In the genomic region with DNA sequence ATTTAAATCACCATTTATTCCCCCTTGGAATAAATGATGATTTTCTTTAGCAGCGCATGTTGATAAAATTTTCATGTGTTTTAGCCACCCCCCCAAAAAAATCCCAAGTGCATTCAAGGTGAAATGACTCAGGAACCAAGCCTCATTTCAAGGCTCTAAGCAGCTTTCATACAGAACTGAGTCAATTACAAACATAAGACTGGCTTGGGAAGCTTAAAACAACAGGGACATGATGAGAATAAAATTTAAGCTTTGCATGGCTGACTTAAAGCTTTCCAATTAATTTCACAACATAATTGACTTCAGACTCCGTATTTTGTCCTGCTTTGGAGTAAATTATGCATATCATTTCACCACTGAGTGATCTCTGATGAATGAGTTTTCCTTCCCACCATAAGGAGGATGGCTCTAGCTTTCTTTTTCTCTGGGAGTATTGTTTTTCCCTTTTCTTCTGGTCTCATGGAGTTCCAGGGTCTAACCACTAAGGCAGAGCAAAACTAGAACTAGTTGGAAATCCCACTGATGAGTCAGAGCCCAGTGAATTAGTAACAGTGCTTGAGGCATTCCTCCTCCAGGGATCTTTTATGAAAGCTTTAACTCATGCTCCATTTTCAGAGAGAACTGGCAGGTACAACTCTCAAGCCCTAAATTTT, we compare ENCODE assay signal across 9 cellular contexts.
DNase-seq lines count a peak whose midpoint lies in the region; ATAC-seq and TF ChIP-seq lines count a peak whose summit lies in the region.
"Had no signal": no experiment of that assay in that cellular context is flagged by ENCODE, and none has a peak within 500 bp of the region (broad histone marks: within the 10 kb centered on the region; RNA-seq: fewer than 3 reads in every experiment).

No MANE protein-coding gene starts in this region.

- H3K4me1 Mint-ChIP-seq in activated CD4-positive, alpha-beta T cell treated with anti-CD3 and anti-CD28 coated beads, Interleukin-2, amount 10 ng/mL, durations not matched to agents 24 days and 14 days = peaks cover 50% of the 10 kb centered on the region

- H3K4me3 ChIP-seq in SK-N-MC (0 out of 2 replicates have a peak overlapping the region, but pooled peaks have one; percentile 16), fibroblast of the aortic adventitia (ENCODE audit: low read depth, low read length) (no peak overlapping the region)

- H3K27ac Mint-ChIP-seq in activated CD4-positive, alpha-beta T cell treated with anti-CD3 and anti-CD28 coated beads, Interleukin-2, amount 10 ng/mL, durations not matched to agents 24 days and 14 days = peak overlapping the region; percentile 71

- DNase-seq in activated CD4-positive, alpha-beta T cell treated with anti-CD3 and anti-CD28 coated beads, Interleukin-2, amount 10 ng/mL, durations not matched to agents 24 days and 14 days = no peak
- no peak for DNase-seq in activated CD4-positive, alpha-beta T cell treated with anti-CD3 and anti-CD28 coated beads, Interleukin-2, amount 50 U/mL, for 48 hours
- DNase-seq in SK-N-MC (ENCODE audit: low read depth, low spot score) = no peak
- peak; percentile 92 for DNase-seq in fibroblast of the aortic adventitia (ENCODE audit: low read depth)
- DNase-seq in stromal cell of bone marrow (ENCODE audit: low read depth) = peak; percentile 95
- no peak for DNase-seq in NCI-H1105 (lab: John Stamatoyannopoulos, UW)
- no peak for DNase-seq in NCI-H2029 treated with DMSO at 0.1 percent for 48 hours (lab: John Stamatoyannopoulos, UW)

- intact Hi-C loops in activated CD4-positive, alpha-beta T cell treated with anti-CD3 and anti-CD28 coated beads, Interleukin-2, amount 10 ng/mL, durations not matched to agents 24 days and 14 days (cut with micrococcal nuclease) = loop anchor here (5.0 kb wide), 1 partner anchor 101 kb away; no protein-coding TSS in a partner anchor

- ATAC-seq in HG03039 (IDR thresholded peaks at IDR 0.05; ENCODE audit: unreplicated experiment) = no peak

- no peaks in the 10 kb centered on the region for H3K27me3 Mint-ChIP-seq in activated CD4-positive, alpha-beta T cell treated with anti-CD3 and anti-CD28 coated beads, Interleukin-2, amount 10 ng/mL, durations not matched to agents 24 days and 14 days

- H3K9ac ChIP-seq in SK-N-MC (ENCODE audit: insufficient read length) = no peak overlapping the region

- H3K36me3 Mint-ChIP-seq in activated CD4-positive, alpha-beta T cell treated with anti-CD3 and anti-CD28 coated beads, Interleukin-2, amount 10 ng/mL, durations not matched to agents 24 days and 14 days (ENCODE audit: low read depth) = peaks cover 18% of the 10 kb centered on the region

- H3K36me3 ChIP-seq in SK-N-MC (ENCODE audit: insufficient read depth, low read length) = no peaks in the 10 kb centered on the region

- H3K27ac ChIP-seq in SK-N-MC = peak overlapping the region; percentile 61
- H3K27ac ChIP-seq: HL-60 had no signal

- H3K9me3 ChIP-seq in SK-N-MC (ENCODE audit: low read depth, low read length) = no peaks in the 10 kb centered on the region

- TF ChIP-seq CTCF in fibroblast of the aortic adventitia (IDR thresholded peaks at IDR 0.05; ENCODE audit: insufficient read depth, low read length) = peak; percentile 39

- peaks cover 20% of the 10 kb centered on the region for H3K9me3 Mint-ChIP-seq in activated CD4-positive, alpha-beta T cell treated with anti-CD3 and anti-CD28 coated beads, Interleukin-2, amount 10 ng/mL, durations not matched to agents 24 days and 14 days

- H3K4me3 Mint-ChIP-seq in activated CD4-positive, alpha-beta T cell treated with anti-CD3 and anti-CD28 coated beads, Interleukin-2, amount 10 ng/mL, durations not matched to agents 24 days and 14 days = no peak overlapping the region

Comparison
In these comparisons a context has a peak if more than half of its experiments do, and no peak if none do; other contexts are left out.
1. DNase-seq: peak in fibroblast of the aortic adventitia (single experiment) and stromal cell of bone marrow (single experiment); none in activated CD4-positive, alpha-beta T cell treated with anti-CD3 and anti-CD28 coated beads, Interleukin-2, amount 10 ng/mL, durations not matched to agents 24 days and 14 days (single experiment), activated CD4-positive, alpha-beta T cell treated with anti-CD3 and anti-CD28 coated beads, Interleukin-2, amount 50 U/mL, for 48 hours (0 of 2), SK-N-MC (single experiment), NCI-H1105 (single experiment) and NCI-H2029 treated with DMSO at 0.1 percent for 48 hours (single experiment).